Comparison of ENCODE assay signal across 8 cellular contexts in genomic region chr5:127313847-127314473, GRCh38. TPM values are rescaled to one million over a fixed set of nuclear protein-coding genes. Genes with fewer than 3 reads are reported as not detected.
DNase-seq lines count a peak whose midpoint lies in the region; ATAC-seq, FAIRE-seq and TF ChIP-seq lines count a peak whose summit lies in the region.

No MANE protein-coding gene starts in this region.

- no peaks in the 10 kb centered on the region for H3K4me1 ChIP-seq in ascending aorta
- no peaks in the 10 kb centered on the region for H3K4me1 ChIP-seq in keratinocyte (ENCODE audit: control insufficient read depth, extremely low read depth, insufficient read depth, low read length)

- H3K9ac ChIP-seq in keratinocyte (ENCODE audit: control insufficient read depth, extremely low read depth, insufficient read depth, low read length) = no peak overlapping the region

- DNase-seq in GM10266 (ENCODE audit: extremely low spot score) (peak; percentile 70), HT-29 (ENCODE audit: low spot score) (peak; percentile 77), T-helper 2 cell (peak; percentile 8 to 51 (median 45)), ascending aorta (ENCODE audit: low spot score in 2 of 2) (peak in 1 of 2 donors; percentile 73), keratinocyte (ENCODE audit: low read depth, low spot score) (no peak), cortex of kidney (lab: John Stamatoyannopoulos, UW) (no peak)
- peak; percentile 44 to 64 for DNase-seq in stimulated activated CD4-positive, alpha-beta T cell treated with anti-CD3 and anti-CD28 coated beads, Interleukin-4, amount 100 ng/mL, for 4 hours

- FAIRE-seq in keratinocyte (lab: Jason Lieb, UNC) = peak; percentile 79

- no peaks in the 10 kb centered on the region for H4K20me1 ChIP-seq in keratinocyte (ENCODE audit: control insufficient read depth, extremely low read depth, insufficient read depth, low read length)

- no peak overlapping the region for H3K4me2 ChIP-seq in keratinocyte (ENCODE audit: control insufficient read depth, extremely low read depth, insufficient read depth, low read depth, low read length)

- no peaks in the 10 kb centered on the region for H3K79me2 ChIP-seq in keratinocyte (ENCODE audit: control insufficient read depth, insufficient read depth, low read length)

- H3K27me3 ChIP-seq in ascending aorta (no peaks in the 10 kb centered on the region), keratinocyte (ENCODE audit: control insufficient read depth, extremely low read depth, insufficient read depth, low read length) (peaks cover 6% of the 10 kb centered on the region)

- H3K36me3 ChIP-seq in ascending aorta (no peaks in the 10 kb centered on the region), keratinocyte (ENCODE audit: control insufficient read depth in 2 of 2, extremely low read depth in 1 of 2, insufficient read depth in 2 of 2, low read length in 2 of 2) (no peaks in the 10 kb centered on the region)

- H3K27ac ChIP-seq in ascending aorta (no peak overlapping the region), keratinocyte (ENCODE audit: control insufficient read depth, insufficient read depth, low read length) (no peak overlapping the region)

- ATAC-seq in GM21515 (IDR thresholded peaks at IDR 0.05; ENCODE audit: unreplicated experiment) = peak; percentile 96

- no peak overlapping the region for H2AFZ ChIP-seq in keratinocyte (ENCODE audit: control insufficient read depth, low read length)

- TF ChIP-seq CTCF in GM10266 (IDR thresholded peaks at IDR 0.05; ENCODE audit: control insufficient read depth, insufficient read depth, low read depth, missing control alignments) (peak; percentile 84), ascending aorta (IDR thresholded peaks at IDR 0.05) (peak; percentile 42 to 62 (median 53)), keratinocyte (optimal IDR thresholded peaks at IDR 0.05 in 1 of 3, IDR thresholded peaks at IDR 0.05 in 1 of 3, conservative IDR thresholded peaks at IDR 0.05 in 1 of 3; ENCODE audit: extremely low read depth in 1 of 3, insufficient read depth in 2 of 3, low read length in 3 of 3) (peak; percentile 84 to 93 (median 87))

- dilution Hi-C loops in keratinocyte (cut with MboI; ENCODE audit: extremely low pct_ligation_motif_present, low sequenced_read_pairs) = no loop called here

- intact Hi-C loops in ascending aorta (cut with DNase I) = loop anchor here (2.0 to 5.0 kb wide), 2 partner anchors 475 to 637 kb away; no protein-coding TSS in a partner anchor

- no peaks in the 10 kb centered on the region for H3K9me1 ChIP-seq in keratinocyte (ENCODE audit: control insufficient read depth, extremely low read depth, insufficient read depth, low read length)

- H3K9me3 ChIP-seq in ascending aorta = no peaks in the 10 kb centered on the region
- H3K9me3 ChIP-seq in keratinocyte (ENCODE audit: control insufficient read depth, low read depth, low read length) = no peaks in the 10 kb centered on the region

- H3K4me3 ChIP-seq in ascending aorta (no peak overlapping the region), keratinocyte (ENCODE audit: control insufficient read depth in 2 of 3, extremely low read depth in 1 of 3, insufficient read depth in 2 of 3, low read depth in 1 of 3, low read length in 3 of 3) (no peak overlapping the region)

RNA-seq across cellular contexts. Expression of gene MEGF10, which starts 23.4 kb away (rescaled TPM):
- not detected in 2 replicates for total RNA-seq in HT-29 (2014; rRNA removed; shearing (Covaris generic))
- 0.11 TPM for total RNA-seq in ascending aorta
- polyA plus RNA-seq in keratinocyte = not detected in 3 replicates
- not detected for polyA plus RNA-seq in keratinocyte (2011; ENCODE audit: low read depth)
- not detected in 2 replicates for polyA plus RNA-seq in keratinocyte (2011; cell fraction: cytosol; rRNA removed)
- not detected in 2 replicates for polyA plus RNA-seq in keratinocyte (2011; cell fraction: nucleus; rRNA removed)
- not detected in 2 replicates for polyA plus RNA-seq in keratinocyte (2012; ENCODE audit: low replicate concordance)
- 0.06 TPM in 1 of 3 replicates, not detected in the others for polyA minus RNA-seq in keratinocyte
- not detected for polyA minus RNA-seq in keratinocyte (2011; cell fraction: cytosol; rRNA and poly(A)+ RNA removed)
- not detected in 2 replicates for polyA minus RNA-seq in keratinocyte (2011; cell fraction: nucleus; rRNA and poly(A)+ RNA removed)

Comparison
In these comparisons a context has a peak if more than half of its experiments do, and no peak if none do; other contexts are left out.
1. DNase-seq: peak in GM10266 (single experiment), HT-29 (single experiment), T-helper 2 cell (5 of 5) and stimulated activated CD4-positive, alpha-beta T cell treated with anti-CD3 and anti-CD28 coated beads, Interleukin-4, amount 100 ng/mL, for 4 hours (2 of 2); none in keratinocyte (single experiment) and cortex of kidney (single experiment).
2. Peak in every context shown above with its lines, with median percentiles within 50 percentile points of each other: CTCF ChIP-seq.